In the genomic region with DNA sequence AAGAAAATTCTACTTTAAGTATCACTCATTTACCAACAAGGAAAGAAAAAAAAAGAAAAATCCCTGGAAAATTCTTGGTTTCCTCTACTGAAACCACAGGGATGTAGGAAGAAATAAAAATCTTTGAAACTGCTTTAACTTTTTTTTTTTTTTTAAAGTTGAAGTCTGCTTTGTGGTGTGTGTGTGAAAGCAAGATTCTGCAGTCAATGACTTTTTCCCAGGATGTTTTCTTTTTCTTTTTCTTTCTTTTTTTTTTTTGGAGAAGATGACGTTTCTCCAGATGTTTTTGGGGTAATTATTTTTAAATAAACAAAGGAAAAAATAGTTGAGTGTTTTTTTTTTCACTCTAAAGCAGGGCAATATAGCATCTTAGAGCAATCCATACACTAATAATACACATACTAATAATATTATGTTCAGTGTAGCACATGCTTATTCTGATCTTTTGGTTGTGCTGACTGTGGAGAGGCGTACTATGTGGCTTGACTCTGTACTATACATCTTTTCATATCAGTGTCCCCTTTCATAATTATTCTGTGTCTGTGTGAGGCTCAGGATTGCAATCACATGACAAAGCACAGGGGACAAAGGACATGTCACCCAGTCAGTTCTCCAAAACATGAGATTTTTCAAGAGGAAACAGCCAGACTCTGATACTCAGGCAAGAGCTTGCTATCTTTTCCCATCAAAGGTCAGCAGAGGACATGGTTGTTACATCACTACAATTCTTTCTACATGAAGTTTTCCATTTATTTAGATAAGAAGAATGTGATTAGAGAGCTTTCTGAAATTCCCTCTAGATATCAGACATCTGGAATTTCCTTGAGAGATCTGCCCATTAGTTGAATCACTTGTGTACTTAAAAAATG, we compare ENCODE assay signal across 10 cellular contexts.
A peak's percentile ranks its signal among the peaks of the same experiment; 100 is the strongest.
DNase-seq lines count a peak whose midpoint lies in the region; ATAC-seq and TF ChIP-seq lines count a peak whose summit lies in the region.
"Had no signal": no experiment of that assay in that cellular context is flagged by ENCODE, and none has a peak within 500 bp of the region (broad histone marks: within the 10 kb centered on the region; RNA-seq: fewer than 3 reads in every experiment).

No MANE protein-coding gene starts in this region.

- H3K4me3 ChIP-seq in AG04449 (ENCODE audit: low read depth, low read length) (no peak overlapping the region), SJSA1 (no peak overlapping the region), fibroblast of the aortic adventitia (ENCODE audit: low read depth, low read length) (no peak overlapping the region), osteoblast (ENCODE audit: insufficient read depth, low read length) (no peak overlapping the region), left lung (no peak overlapping the region)

- DNase-seq in AG04449 (ENCODE audit: low read depth, low spot score) (peak; percentile 76), SJSA1 (ENCODE audit: low read depth in 1 of 2, low spot score in 2 of 2) (peak in 1 of 2 experiments; percentile 76), fibroblast of the aortic adventitia (ENCODE audit: low read depth) (peak; percentile 89), osteoblast (ENCODE audit: insufficient read length, low spot score, missing footprints) (peak; percentile 62), left lung (no peak), DMS79 (lab: John Stamatoyannopoulos, UW) (no peak)
- DNase-seq in stimulated activated CD4-positive, alpha-beta T cell treated with anti-CD3 and anti-CD28 coated beads, Interleukin-12 subunit alpha, Interleukin-12 subunit beta, amount 100 ng/mL, for 4 hours = no peak
- DNase-seq: GOT3, NCI-H2029 treated with DMSO at 0.1 percent for 48 hours had no signal

- H3K36me3 ChIP-seq in SJSA1 (peaks cover 70% of the 10 kb centered on the region), osteoblast (ENCODE audit: insufficient read depth, low read length) (peaks cover 72% of the 10 kb centered on the region), left lung (peaks cover 0 to 66% of the 10 kb centered on the region in 2 donors)

- no peaks in the 10 kb centered on the region for H3K27me3 ChIP-seq in SJSA1 (replicated peaks)
- no peaks in the 10 kb centered on the region for H3K27me3 ChIP-seq in osteoblast (ENCODE audit: insufficient read depth, low read length)
- H3K27me3 ChIP-seq in left lung = no peaks in the 10 kb centered on the region

- peak overlapping the region; percentile 45 for H3K4me2 ChIP-seq in osteoblast (ENCODE audit: insufficient read depth, low read length)

- H3K9me3 ChIP-seq in SJSA1 (replicated peaks) (no peaks in the 10 kb centered on the region), osteoblast (ENCODE audit: low read depth, low read length) (no peaks in the 10 kb centered on the region), left lung (no peaks in the 10 kb centered on the region)

- CTCF ChIA-PET in AG04449 (lab: Yijun Ruan, JAX) = interaction anchor here (1.0 to 1.1 kb wide), 3 partner anchors 40 to 537 kb away, joined by 3 to 4 read pairs (median 3); no protein-coding TSS in a partner anchor

- POLR2A ChIA-PET in AG04449 (lab: Yijun Ruan, JAX) = interaction anchor here (0.7 kb wide), 1 partner anchor 549 kb away, joined by 3 read pairs; the partner anchor contains the start of gene MAD2L1

- H3K4me1 ChIP-seq in SJSA1 (replicated peaks) (peaks cover 30% of the 10 kb centered on the region), osteoblast (ENCODE audit: insufficient read depth, low read length) (peaks cover 16% of the 10 kb centered on the region), left lung (no peaks in the 10 kb centered on the region)

- intact Hi-C loops in left lung (cut with DNase I) = no loop called here

- ATAC-seq in left lung (no peak), HG03039 (IDR thresholded peaks at IDR 0.05; ENCODE audit: unreplicated experiment) (no peak)

- H2AFZ ChIP-seq in osteoblast (ENCODE audit: low read length) = no peak overlapping the region

- no peaks in the 10 kb centered on the region for H4K20me1 ChIP-seq in osteoblast (ENCODE audit: insufficient read depth, low read length)

- no peaks in the 10 kb centered on the region for H3K79me2 ChIP-seq in osteoblast (ENCODE audit: insufficient read depth, low read length)

- H3K27ac ChIP-seq in SJSA1 (peak overlapping the region; percentile 78), osteoblast (ENCODE audit: low read depth, low read length) (peak overlapping the region; percentile 90), left lung (peak overlapping the region in 1 of 2 donors; percentile 1)

- TF ChIP-seq CTCF in AG04449 (IDR thresholded peaks at IDR 0.05; ENCODE audit: insufficient read depth, low read length, missing control alignments) = no peak
- TF ChIP-seq CTCF in fibroblast of the aortic adventitia (IDR thresholded peaks at IDR 0.05; ENCODE audit: insufficient read depth, low read length) = no peak
- TF ChIP-seq CTCF in osteoblast (IDR thresholded peaks at IDR 0.05; ENCODE audit: extremely low read depth, low read depth, low read length) = no peak
- TF ChIP-seq CTCF in left lung (IDR thresholded peaks at IDR 0.05) = no peak

Comparison
In these comparisons a context has a peak if more than half of its experiments do, and no peak if none do; other contexts are left out.
1. DNase-seq: peak in AG04449 (single experiment), fibroblast of the aortic adventitia (single experiment) and osteoblast (single experiment); none in left lung (0 of 2), stimulated activated CD4-positive, alpha-beta T cell treated with anti-CD3 and anti-CD28 coated beads, Interleukin-12 subunit alpha, Interleukin-12 subunit beta, amount 100 ng/mL, for 4 hours (single experiment) and DMS79 (single experiment).